ENCODE assay signal across 8 cellular contexts in the genomic region with DNA sequence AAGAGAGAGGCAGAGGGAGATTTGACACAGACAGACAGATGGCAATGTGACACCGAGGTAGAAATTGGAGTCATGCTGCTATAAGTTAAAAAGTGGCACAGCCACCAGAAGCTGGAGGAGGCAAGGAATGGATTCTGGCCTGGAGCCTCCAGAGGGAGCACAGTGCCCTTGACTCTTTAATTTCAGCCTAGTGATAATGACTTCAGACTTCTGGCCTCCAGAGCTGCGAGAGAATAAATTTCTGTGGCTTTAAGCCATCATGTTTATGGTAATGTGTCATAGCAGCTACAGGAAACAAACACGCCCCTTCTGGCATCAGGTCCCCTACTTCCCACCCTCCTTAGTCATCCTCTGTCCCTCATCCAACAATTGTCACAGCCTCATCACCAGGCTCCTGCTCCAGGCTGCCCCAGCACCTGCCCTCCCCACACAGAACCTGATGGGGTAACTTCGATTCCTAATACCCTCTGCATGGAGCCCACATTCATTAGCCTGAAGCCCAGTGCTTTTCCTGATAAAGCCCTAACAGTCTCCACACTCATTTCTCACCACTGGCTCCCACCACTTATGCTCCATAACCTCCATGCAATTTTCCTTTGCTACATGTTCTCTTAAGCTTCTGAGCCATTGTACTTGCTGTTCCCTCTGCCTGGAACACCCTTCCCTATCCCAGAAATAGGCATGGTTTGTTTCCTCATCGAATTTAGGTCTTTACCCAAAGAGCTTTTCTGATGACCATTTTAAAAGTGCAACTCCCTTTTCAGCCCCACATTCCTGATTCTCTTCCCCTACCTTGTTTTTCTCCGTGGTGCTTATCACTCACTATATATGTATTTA.
DNase-seq lines count a peak whose midpoint lies in the region; ATAC-seq and TF ChIP-seq lines count a peak whose summit lies in the region.
"Had no signal": no experiment of that assay in that cellular context is flagged by ENCODE, and none has a peak within 500 bp of the region (broad histone marks: within the 10 kb centered on the region; RNA-seq: fewer than 3 reads in every experiment).

No MANE protein-coding gene starts in this region.

- no peak for TF ChIP-seq CTCF in omental fat pad (IDR thresholded peaks at IDR 0.05)

- no peak overlapping the region for H3K4me3 Mint-ChIP-seq in effector memory CD8-positive, alpha-beta T cell

- H3K9me3 Mint-ChIP-seq in effector memory CD8-positive, alpha-beta T cell, result no peaks in the 10 kb centered on the region

- ATAC-seq in effector memory CD8-positive, alpha-beta T cell (replicated peaks), result peak; percentile 36
- ATAC-seq in omental fat pad (ENCODE audit: low FRiP score) (peak; percentile 56), HG02798 (IDR thresholded peaks at IDR 0.05; ENCODE audit: poor library complexity, unreplicated experiment) (no peak), GM21723 (IDR thresholded peaks at IDR 0.05; ENCODE audit: unreplicated experiment) (no peak)

- DNase-seq in HCEC 1CT (peak; percentile 94), NCI-H460 (ENCODE audit: extremely low read depth, low read depth) (peak; percentile 49), omental fat pad (ENCODE audit: low spot score) (no peak), activated gamma-delta T cell treated with Interleukin-2 at 50 U/mL for 16 hours (no peak)
- DNase-seq in effector memory CD8-positive, alpha-beta T cell, result no peak
- DNase-seq: pancreas had no signal

- peaks cover 23 to 26% of the 10 kb centered on the region in 2 donors for H3K4me1 Mint-ChIP-seq in effector memory CD8-positive, alpha-beta T cell (ENCODE audit: low read depth in 2 of 2)

- H3K27me3 Mint-ChIP-seq in effector memory CD8-positive, alpha-beta T cell, result peaks cover 0 to 40% of the 10 kb centered on the region in 2 donors

- H3K27ac Mint-ChIP-seq in effector memory CD8-positive, alpha-beta T cell, result peak overlapping the region in 1 of 2 donors; percentile 0

- H3K36me3 Mint-ChIP-seq in effector memory CD8-positive, alpha-beta T cell (ENCODE audit: insufficient read depth), result no peaks in the 10 kb centered on the region

Comparison
In these comparisons a context has a peak if more than half of its experiments do, and no peak if none do; other contexts are left out.
1. DNase-seq: peak in HCEC 1CT (single experiment) and NCI-H460 (single experiment); none in effector memory CD8-positive, alpha-beta T cell (0 of 3), omental fat pad (single experiment) and activated gamma-delta T cell treated with Interleukin-2 at 50 U/mL for 16 hours (single experiment).
2. ATAC-seq: peak in effector memory CD8-positive, alpha-beta T cell (single experiment) and omental fat pad (single experiment); none in HG02798 (single experiment) and GM21723 (single experiment).